In the genomic region with DNA sequence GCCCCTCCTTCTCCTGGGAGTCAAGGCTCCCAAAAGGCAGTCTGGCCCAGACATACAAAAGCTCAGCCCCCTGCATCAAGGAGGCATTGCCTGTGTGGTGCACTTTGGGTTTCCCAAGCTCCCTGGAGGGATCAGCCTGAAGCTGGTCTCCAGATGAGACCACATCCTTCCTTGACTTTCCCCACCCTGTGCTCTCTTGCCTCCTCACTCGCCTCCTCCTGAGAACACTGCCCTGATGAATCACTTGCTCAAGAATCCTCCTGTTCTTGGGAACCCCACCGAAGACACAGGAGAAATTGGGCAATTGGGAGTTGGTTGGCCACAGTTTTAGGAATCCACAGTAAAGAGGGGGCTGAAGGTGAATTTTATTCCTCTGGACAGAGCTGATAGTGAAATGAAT, we compare ENCODE assay signal across 15 cellular contexts. TPM values are rescaled to one million over a fixed set of nuclear protein-coding genes. Genes with fewer than 3 reads are reported as not detected.
DNase-seq lines count a peak whose midpoint lies in the region; FAIRE-seq and TF ChIP-seq lines count a peak whose summit lies in the region.
"Had no signal": no experiment of that assay in that cellular context is flagged by ENCODE, and none has a peak within 500 bp of the region (broad histone marks: within the 10 kb centered on the region; RNA-seq: fewer than 3 reads in every experiment).

No MANE protein-coding gene starts in this region.

- H3K79me1 ChIP-seq in mesenchymal stem cell (replicated peaks; ENCODE audit: low read length, poor library complexity, severe bottlenecking) = no peaks in the 10 kb centered on the region

- H2AK5ac ChIP-seq in mesenchymal stem cell (ENCODE audit: low read length, severe bottlenecking) = no peak overlapping the region

- H3K4ac ChIP-seq in mesenchymal stem cell (ENCODE audit: low read depth in 1 of 2, low read length in 2 of 2) = no peak overlapping the region

- no peaks in the 10 kb centered on the region for H3K27me3 ChIP-seq in astrocyte (ENCODE audit: insufficient read depth, low read length)
- no peaks in the 10 kb centered on the region for H3K27me3 ChIP-seq in mesenchymal stem cell (ENCODE audit: control insufficient read depth in 1 of 2, insufficient read depth in 1 of 2, low read length in 2 of 2)
- no peaks in the 10 kb centered on the region for H3K27me3 ChIP-seq in MG63
- H3K27me3 ChIP-seq in HAP-1 (ENCODE audit: low read depth) = no peaks in the 10 kb centered on the region

- no peaks in the 10 kb centered on the region for H3K79me2 ChIP-seq in astrocyte (ENCODE audit: insufficient read depth, low read length)

- H2BK120ac ChIP-seq in mesenchymal stem cell (ENCODE audit: low read depth, low read length) = no peak overlapping the region

- H3K36me3 Mint-ChIP-seq in HFFc6 (ENCODE audit: low read depth) (no peaks in the 10 kb centered on the region), astrocyte (ENCODE audit: low read depth, unreplicated experiment) (no peaks in the 10 kb centered on the region)
- H3K36me3 Mint-ChIP-seq: activated naive CD4-positive, alpha-beta T cell treated with anti-CD3 and anti-CD28 coated beads, Interleukin-2, amount 50 U/mL, for 72 hours had no signal

- H3K4me2 ChIP-seq in astrocyte (ENCODE audit: low read length) = peak overlapping the region; percentile 34
- H3K4me2 ChIP-seq in mesenchymal stem cell (ENCODE audit: low read length, poor library complexity, severe bottlenecking) = no peak overlapping the region

- FAIRE-seq in astrocyte (lab: Jason Lieb, UNC) = no peak
- FAIRE-seq: colon, GM18507 had no signal

- H3K4me3 Mint-ChIP-seq in HFFc6 (peak overlapping the region; percentile 52), astrocyte (ENCODE audit: unreplicated experiment) (no peak overlapping the region)

- H4K20me1 ChIP-seq in astrocyte (ENCODE audit: insufficient read depth, low read length) = no peaks in the 10 kb centered on the region

- no peak overlapping the region for H2BK15ac ChIP-seq in mesenchymal stem cell (ENCODE audit: low read depth, poor library complexity, severe bottlenecking)

- no peak overlapping the region for H2AFZ ChIP-seq in astrocyte (ENCODE audit: low read depth, low read length)
- no peak overlapping the region for H2AFZ ChIP-seq in mesenchymal stem cell (ENCODE audit: low read depth, low read length)

- H3K23ac ChIP-seq in mesenchymal stem cell (ENCODE audit: low read length in 2 of 2) = no peak overlapping the region

- in situ Hi-C loops in HAP-1 (cut with MboI; ENCODE audit: low sequenced_read_pairs) = no loop called here

- H3K4me1 ChIP-seq in astrocyte (ENCODE audit: insufficient read depth, low read length) = peaks cover 22% of the 10 kb centered on the region
- H3K4me1 ChIP-seq in mesenchymal stem cell (ENCODE audit: control insufficient read depth, insufficient read depth, low read depth, low read length) = peaks cover 7% of the 10 kb centered on the region
- H3K4me1 ChIP-seq in HAP-1 = no peaks in the 10 kb centered on the region; the same call in 1 of the 2 replicates

- H3K27me3 Mint-ChIP-seq in HFFc6 (ENCODE audit: insufficient read depth) = no peaks in the 10 kb centered on the region; the same call in 1 of the 2 replicates
- H3K27me3 Mint-ChIP-seq in astrocyte (ENCODE audit: low read depth, unreplicated experiment) = no peaks in the 10 kb centered on the region

- H3K4me3 ChIP-seq in AG10803 (ENCODE audit: low read length) (no peak overlapping the region), astrocyte (ENCODE audit: insufficient read depth, low read depth, low read length) (no peak overlapping the region), mesenchymal stem cell (ENCODE audit: insufficient read depth in 1 of 2, low read depth in 1 of 2, low read length in 2 of 2) (no peak overlapping the region), MG63 (no peak overlapping the region), HAP-1 (no peak overlapping the region)
- H3K4me3 ChIP-seq: thoracic aorta had no signal

- no peak overlapping the region for H4K91ac ChIP-seq in mesenchymal stem cell (ENCODE audit: low read length)

- peak overlapping the region; percentile 34 for H3K27ac ChIP-seq in astrocyte (ENCODE audit: low read depth, low read length)
- no peak overlapping the region for H3K27ac ChIP-seq in mesenchymal stem cell (ENCODE audit: low read length, poor library complexity, severe bottlenecking)
- H3K27ac ChIP-seq in substantia nigra (ENCODE audit: low read depth, low read length, poor library complexity, severe bottlenecking) = no peak overlapping the region
- H3K27ac ChIP-seq: thoracic aorta had no signal

- DNase-seq in AG10803 (ENCODE audit: low read depth) (peak; percentile 97), HFFc6 (peak; percentile 63), astrocyte (ENCODE audit: low read depth) (peak; percentile 88), mesenchymal stem cell (peak; percentile 40), T-helper 2 cell (no peak), MG63 (no peak), substantia nigra (lab: John Stamatoyannopoulos, UW) (no peak), HAP-1 (ENCODE audit: low spot score in 2 of 2) (no peak)
- DNase-seq: AML-193, GOT3, NCI-H2227 treated with DMSO at 0.1 percent for 48 hours had no signal

- no peak overlapping the region for H3K18ac ChIP-seq in mesenchymal stem cell (ENCODE audit: low read depth in 1 of 2, low read length in 2 of 2)

- H2BK5ac ChIP-seq in mesenchymal stem cell (ENCODE audit: low read depth, low read length, poor library complexity, severe bottlenecking) = no peak overlapping the region

- peak overlapping the region in 1 of 2 experiments; percentile 72 for H2BK12ac ChIP-seq in mesenchymal stem cell (ENCODE audit: low read length in 2 of 2)

- no peak for TF ChIP-seq CTCF in AG10803 (conservative IDR thresholded peaks at IDR 0.05; ENCODE audit: low read length)
- no peak for TF ChIP-seq CTCF in HFFc6 (IDR thresholded peaks at IDR 0.05)
- TF ChIP-seq CTCF in astrocyte (IDR thresholded peaks at IDR 0.05; ENCODE audit: insufficient read depth, low read depth, low read length) = no peak

- WGBS in mesenchymal stem cell = 78% methylated on average over 2 of the region's 2 CpGs

- no peak overlapping the region for H3K14ac ChIP-seq in mesenchymal stem cell (ENCODE audit: low read length in 2 of 2)

- H3K27ac Mint-ChIP-seq in HFFc6 (peak overlapping the region; percentile 82), astrocyte (ENCODE audit: unreplicated experiment) (no peak overlapping the region)
- H3K27ac Mint-ChIP-seq: activated naive CD4-positive, alpha-beta T cell treated with anti-CD3 and anti-CD28 coated beads, Interleukin-2, amount 50 U/mL, for 72 hours had no signal

- peak overlapping the region; percentile 5 for H4K8ac ChIP-seq in mesenchymal stem cell (ENCODE audit: low read length)

- H3K4me1 Mint-ChIP-seq in HFFc6 (ENCODE audit: low read depth) (peaks cover 55% of the 10 kb centered on the region), astrocyte (ENCODE audit: low read depth, unreplicated experiment) (peaks cover 19% of the 10 kb centered on the region)

- H3K36me3 ChIP-seq in astrocyte (ENCODE audit: insufficient read depth, low read length) (no peaks in the 10 kb centered on the region), mesenchymal stem cell (ENCODE audit: control insufficient read depth in 1 of 2, insufficient read depth in 2 of 2, low read depth in 1 of 2, low read length in 2 of 2) (no peaks in the 10 kb centered on the region), MG63 (no peaks in the 10 kb centered on the region), HAP-1 (replicated peaks) (no peaks in the 10 kb centered on the region)
- H3K36me3 ChIP-seq: thoracic aorta had no signal

- H3K9me3 Mint-ChIP-seq in HFFc6 = no peaks in the 10 kb centered on the region
- no peaks in the 10 kb centered on the region for H3K9me3 Mint-ChIP-seq in astrocyte (ENCODE audit: unreplicated experiment)
- H3K9me3 Mint-ChIP-seq: activated naive CD4-positive, alpha-beta T cell treated with anti-CD3 and anti-CD28 coated beads, Interleukin-2, amount 50 U/mL, for 72 hours had no signal

- no peak overlapping the region for H3K9ac ChIP-seq in astrocyte (ENCODE audit: low read length)
- H3K9ac ChIP-seq in mesenchymal stem cell (ENCODE audit: low read length) = no peak overlapping the region

- no peaks in the 10 kb centered on the region for H3K9me3 ChIP-seq in astrocyte (ENCODE audit: insufficient read depth, low read depth, low read length)
- no peaks in the 10 kb centered on the region for H3K9me3 ChIP-seq in mesenchymal stem cell (ENCODE audit: control insufficient read depth, low read length)
- H3K9me3 ChIP-seq in MG63 = no peaks in the 10 kb centered on the region
- no peaks in the 10 kb centered on the region for H3K9me3 ChIP-seq in HAP-1
- H3K9me3 ChIP-seq: thoracic aorta had no signal

RNA-seq across cellular contexts. Expression of gene LYST, which starts 34.8 kb away (rescaled TPM):
- total RNA-seq in HFFc6 (2021; fragmentation: NEBNext Ultra II Directional; extraction: Animal tissue kit (Norgen Biotek cat#: 25700)) = 10 to 100 TPM; 13.2 to 18.9 (median 15.4) TPM
- 12.5 and 15.7 TPM in 2 replicates for total RNA-seq in astrocyte
- 4.3 TPM for polyA plus RNA-seq in mesenchymal stem cell (2013, experiment 1 of 2)
- polyA plus RNA-seq in mesenchymal stem cell (2013, experiment 2 of 2) = 5.7 TPM
- total RNA-seq in MG63 (2014; rRNA removed; shearing (Covaris generic); ENCODE audit: low replicate concordance) = 7.0 and 7.8 TPM in 2 replicates

Comparison
In these comparisons a context has a peak if more than half of its experiments do, and no peak if none do; other contexts are left out.
1. DNase-seq: peak in AG10803 (single experiment), HFFc6 (single experiment), astrocyte (single experiment) and mesenchymal stem cell (single experiment); none in T-helper 2 cell (0 of 5), MG63 (single experiment), substantia nigra (0 of 49) and HAP-1 (0 of 2).